ENCODE assay signal across 8 cellular contexts in genomic region chr12:68364893-68365725, GRCh38. TPM values are rescaled to one million over a fixed set of nuclear protein-coding genes. Genes with fewer than 3 reads are reported as not detected.
DNase-seq lines count a peak whose midpoint lies in the region; ATAC-seq and TF ChIP-seq lines count a peak whose summit lies in the region.

No MANE protein-coding gene starts in this region.

- ATAC-seq in GM19372 (IDR thresholded peaks at IDR 0.05; ENCODE audit: low read depth, unreplicated experiment) (peak; percentile 82), HG03460 (IDR thresholded peaks at IDR 0.05; ENCODE audit: unreplicated experiment) (peak; percentile 89), gastroesophageal sphincter (peak; percentile 96)

- H3K4me1 ChIP-seq in gastroesophageal sphincter (peaks cover 0 to 23% (median 12%) of the 10 kb centered on the region in 3 donors), subcutaneous abdominal adipose tissue (ENCODE audit: control insufficient read depth in 5 of 5, insufficient read depth in 5 of 5, low read length in 5 of 5) (peaks cover 10 to 27% (median 24%) of the 10 kb centered on the region in 5 donors)

- TF ChIP-seq EP300 in gastroesophageal sphincter (IDR thresholded peaks at IDR 0.05): no peak

- H3K9ac ChIP-seq in subcutaneous abdominal adipose tissue (ENCODE audit: low read length in 5 of 5): peak overlapping the region; percentile 31 to 85 (median 54)

- H3K36me3 ChIP-seq in gastroesophageal sphincter (no peaks in the 10 kb centered on the region), subcutaneous abdominal adipose tissue (ENCODE audit: control insufficient read depth in 5 of 5, insufficient read depth in 5 of 5, low read length in 5 of 5) (no peaks in the 10 kb centered on the region)

- H3K4me3 ChIP-seq in gastroesophageal sphincter (peak overlapping the region; percentile 2 to 46), subcutaneous abdominal adipose tissue (ENCODE audit: low read depth in 1 of 5, low read length in 5 of 5) (peak overlapping the region; percentile 57 to 73 (median 61))

- no peaks in the 10 kb centered on the region for H3K27me3 ChIP-seq in gastroesophageal sphincter
- H3K27me3 ChIP-seq in subcutaneous abdominal adipose tissue (ENCODE audit: control insufficient read depth in 5 of 5, insufficient read depth in 4 of 5, low read length in 5 of 5): no peaks in the 10 kb centered on the region

- peak overlapping the region; percentile 62 to 90 (median 81) for H3K27ac ChIP-seq in gastroesophageal sphincter
- H3K27ac ChIP-seq in subcutaneous abdominal adipose tissue (ENCODE audit: low read depth, low read length): peak overlapping the region; percentile 82

- peak in 1 of 2 donors; percentile 19 for TF ChIP-seq POLR2A in gastroesophageal sphincter (IDR thresholded peaks at IDR 0.05)

- peak in 1 of 4 experiments; percentile 42 for TF ChIP-seq CTCF in gastroesophageal sphincter (IDR thresholded peaks at IDR 0.05)

- 12 to 29% methylated on average over 6 to 13 of the region's 26 CpGs for WGBS in gastroesophageal sphincter (ENCODE audit: low coverage in 1 of 2), 2 donors

- DNase-seq in C1 segment of cervical spinal cord (lab: John Stamatoyannopoulos, UW) (peak in 10 of 14 donors; percentile 3 to 58 (median 22)), SHP77 (lab: John Stamatoyannopoulos, UW) (peak; percentile 80 to 85), activated gamma-delta T cell treated with Interleukin-2 at 50 U/mL for 16 hours (peak; percentile 86), non-pigmented ciliary epithelial cell (ENCODE audit: low read depth) (peak; percentile 95)

- H3K9me3 ChIP-seq in gastroesophageal sphincter: no peaks in the 10 kb centered on the region
- no peaks in the 10 kb centered on the region for H3K9me3 ChIP-seq in subcutaneous abdominal adipose tissue (ENCODE audit: control insufficient read depth in 5 of 5, low read length in 5 of 5)

RNA-seq across cellular contexts. Expression of gene MDM1, which starts 32.9 kb away (rescaled TPM):
- total RNA-seq in gastroesophageal sphincter: 10 to 100 TPM; 13.5 to 38.8 (median 23.1) TPM

Comparison
In these comparisons a context has a peak if more than half of its experiments do, and no peak if none do; other contexts are left out.
1. Peak in every context shown above with its lines: DNase-seq, ATAC-seq, H3K4me3 ChIP-seq and H3K27ac ChIP-seq.
2. DNase-seq: peak in every context shown above with its lines; median percentile 95 in non-pigmented ciliary epithelial cell; 86 in activated gamma-delta T cell treated with Interleukin-2 at 50 U/mL for 16 hours; 82 in SHP77; 22 in C1 segment of cervical spinal cord.